In genomic region chr2:159093496-159093895, GRCh38 we compare ENCODE assay signal across 10 cellular contexts.
DNase-seq lines count a peak whose midpoint lies in the region; ATAC-seq and TF ChIP-seq lines count a peak whose summit lies in the region.
"Had no signal": no experiment of that assay in that cellular context is flagged by ENCODE, and none has a peak within 500 bp of the region (broad histone marks: within the 10 kb centered on the region; RNA-seq: fewer than 3 reads in every experiment).

No MANE protein-coding gene starts in this region.

- H3K79me2 ChIP-seq in fibroblast of lung (ENCODE audit: control insufficient read depth, insufficient read depth, low read length) = peaks cover 11% of the 10 kb centered on the region

- peaks cover 62% of the 10 kb centered on the region for H3K4me1 Mint-ChIP-seq in stimulated activated naive CD8-positive, alpha-beta T cell treated with anti-CD3 and anti-CD28 coated beads, Interleukin-15, amount 100 ng/mL, for 72 hours

- H3K9me3 ChIP-seq in fibroblast of lung (ENCODE audit: control insufficient read depth, insufficient read depth, low read depth, low read length) = no peaks in the 10 kb centered on the region

- no peaks in the 10 kb centered on the region for H3K27me3 Mint-ChIP-seq in stimulated activated naive CD8-positive, alpha-beta T cell treated with anti-CD3 and anti-CD28 coated beads, Interleukin-15, amount 100 ng/mL, for 72 hours

- H2AFZ ChIP-seq in fibroblast of lung (ENCODE audit: low read length) = no peak overlapping the region

- H3K27ac Mint-ChIP-seq in stimulated activated naive CD8-positive, alpha-beta T cell treated with anti-CD3 and anti-CD28 coated beads, Interleukin-15, amount 100 ng/mL, for 72 hours = peak overlapping the region; percentile 61 to 71
- H3K27ac Mint-ChIP-seq: natural killer cell treated with Interleukin-12 subunit alpha and Interleukin-12 subunit beta and Interleukin-15 and Interleukin-18, amount 100 ng/mL, for 72 hours had no signal

- peak overlapping the region; percentile 62 for H3K27ac ChIP-seq in fibroblast of lung (ENCODE audit: insufficient read depth, low read length)

- DNase-seq in NCI-H1105 treated with DMSO at 0.1 percent for 48 hours (lab: John Stamatoyannopoulos, UW) (peak; percentile 27), NCI-H1105 (lab: John Stamatoyannopoulos, UW) (no peak), NCI-H82 treated with DMSO at 0.1 percent for 48 hours (lab: John Stamatoyannopoulos, UW; ENCODE audit: unreplicated experiment) (peak; percentile 11), fibroblast of lung (ENCODE audit: low read depth in 2 of 2) (peak in 1 of 2 donors; percentile 66), GM13977 (ENCODE audit: low spot score) (no peak), AG08395 (ENCODE audit: low spot score) (no peak)
- no peak for DNase-seq in stimulated activated naive CD8-positive, alpha-beta T cell treated with anti-CD3 and anti-CD28 coated beads, Interleukin-15, amount 100 ng/mL, for 72 hours
- DNase-seq: activated T-cell treated with anti-CD3 and anti-CD28 coated beads, Interleukin-2, amount 50 U/mL, for 4 hours had no signal

- H3K36me3 ChIP-seq in fibroblast of lung (ENCODE audit: control insufficient read depth, insufficient read depth, low read length) = peaks cover 3% of the 10 kb centered on the region

- no peak overlapping the region for H3K9ac ChIP-seq in fibroblast of lung (ENCODE audit: insufficient read depth, low read length)

- H3K27me3 ChIP-seq in fibroblast of lung (ENCODE audit: control insufficient read depth, insufficient read depth, low read length) = no peaks in the 10 kb centered on the region

- ATAC-seq in stimulated activated naive CD8-positive, alpha-beta T cell treated with anti-CD3 and anti-CD28 coated beads, Interleukin-15, amount 100 ng/mL, for 72 hours = no peak
- no peak for ATAC-seq in GM18861 (IDR thresholded peaks at IDR 0.05; ENCODE audit: unreplicated experiment)
- ATAC-seq: natural killer cell treated with Interleukin-12 subunit alpha and Interleukin-12 subunit beta and Interleukin-15 and Interleukin-18, amount 100 ng/mL, for 72 hours had no signal

- TF ChIP-seq CTCF in fibroblast of lung (conservative IDR thresholded peaks at IDR 0.05 in 1 of 2, IDR thresholded peaks at IDR 0.05 in 1 of 2; ENCODE audit: low read depth in 1 of 2, low read length in 2 of 2) = no peak
- TF ChIP-seq CTCF in GM13977 (IDR thresholded peaks at IDR 0.05; ENCODE audit: extremely low read depth, insufficient read depth, missing control alignments) = no peak

- no peaks in the 10 kb centered on the region for H4K20me1 ChIP-seq in fibroblast of lung (ENCODE audit: control insufficient read depth, extremely low read depth, insufficient read depth, low read length)

- peak overlapping the region; percentile 60 for H3K4me2 ChIP-seq in fibroblast of lung (ENCODE audit: extremely low read depth, insufficient read depth, low read length)

- H3K4me3 Mint-ChIP-seq in stimulated activated naive CD8-positive, alpha-beta T cell treated with anti-CD3 and anti-CD28 coated beads, Interleukin-15, amount 100 ng/mL, for 72 hours = peak overlapping the region in 1 of 2 donors; percentile 1
- H3K4me3 Mint-ChIP-seq: activated T-cell treated with anti-CD3 and anti-CD28 coated beads, Interleukin-2, amount 50 U/mL, for 4 hours; natural killer cell treated with Interleukin-12 subunit alpha and Interleukin-12 subunit beta and Interleukin-15 and Interleukin-18, amount 100 ng/mL, for 72 hours had no signal

- peaks cover 40% of the 10 kb centered on the region for H3K4me1 ChIP-seq in fibroblast of lung (ENCODE audit: control insufficient read depth, extremely low read depth, insufficient read depth, low read length)

- peaks cover 14 to 19% of the 10 kb centered on the region in 2 donors for H3K9me3 Mint-ChIP-seq in stimulated activated naive CD8-positive, alpha-beta T cell treated with anti-CD3 and anti-CD28 coated beads, Interleukin-15, amount 100 ng/mL, for 72 hours

- no peak overlapping the region for H3K4me3 ChIP-seq in fibroblast of lung (replicated peaks in 1 of 4; ENCODE audit: control extremely low read depth in 1 of 4, insufficient read depth in 1 of 4, low read depth in 3 of 4, low read length in 4 of 4)

- in situ Hi-C loops in GM13977 (cut with MboI; ENCODE audit: low pct_unique_long_range_greater_than_20kb, low sequenced_read_pairs, unreplicated experiment) = no loop called here

Comparison
In these comparisons a context has a peak if more than half of its experiments do, and no peak if none do; other contexts are left out.
1. DNase-seq: peak in NCI-H1105 treated with DMSO at 0.1 percent for 48 hours (single experiment) and NCI-H82 treated with DMSO at 0.1 percent for 48 hours (single experiment); none in NCI-H1105 (single experiment), stimulated activated naive CD8-positive, alpha-beta T cell treated with anti-CD3 and anti-CD28 coated beads, Interleukin-15, amount 100 ng/mL, for 72 hours (0 of 2), GM13977 (single experiment) and AG08395 (single experiment).